ENCODE assay signal across 2 cellular contexts in genomic region chr6:143705564-143705963, GRCh38.
A peak's percentile ranks its signal among the peaks of the same experiment; 100 is the strongest.
TF ChIP-seq lines count a peak whose summit lies in the region.

No MANE protein-coding gene starts in this region.

TF ChIP-seq in HepG2, 621 proteins besides CTCF, POLR2A, EP300 and RAD21 (continues in another document):
- TF ChIP-seq PLSCR1 (CRISPR knock-in tag; IDR thresholded peaks at IDR 0.05; ENCODE audit: borderline replicate concordance) (no peak), HNF4A (CRISPR knock-in tag; IDR thresholded peaks at IDR 0.05) (peak; percentile 87), GZF1 (CRISPR knock-in tag; IDR thresholded peaks at IDR 0.05) (no peak), TERF1 (CRISPR knock-in tag; IDR thresholded peaks at IDR 0.05) (no peak), PBX2 (CRISPR knock-in tag; IDR thresholded peaks at IDR 0.05) (no peak), LBX2 (CRISPR knock-in tag; IDR thresholded peaks at IDR 0.05; ENCODE audit: borderline replicate concordance) (no peak), HMG20B (CRISPR knock-in tag; conservative IDR thresholded peaks at IDR 0.05) (no peak), ZNF660 (CRISPR knock-in tag; IDR thresholded peaks at IDR 0.05; ENCODE audit: borderline replicate concordance, low read depth) (no peak), TCF12 (IDR thresholded peaks at IDR 0.05) (no peak), TCF12 (CRISPR knock-in tag; IDR thresholded peaks at IDR 0.05) (no peak), ZNF782 (CRISPR knock-in tag; IDR thresholded peaks at IDR 0.05; ENCODE audit: borderline replicate concordance) (no peak), ZNF780A (CRISPR knock-in tag; IDR thresholded peaks at IDR 0.05) (no peak), KLF16 (CRISPR knock-in tag; IDR thresholded peaks at IDR 0.05) (no peak), TBP (CRISPR knock-in tag; IDR thresholded peaks at IDR 0.05) (no peak), HOXA5 (CRISPR knock-in tag; IDR thresholded peaks at IDR 0.05) (no peak), MIER3 (CRISPR knock-in tag; IDR thresholded peaks at IDR 0.05; ENCODE audit: borderline replicate concordance) (no peak), SSRP1 (CRISPR knock-in tag; IDR thresholded peaks at IDR 0.05) (no peak), FOXP4 (CRISPR knock-in tag; IDR thresholded peaks at IDR 0.05) (0 out of 2 replicates have a peak, but pooled peaks have one; percentile 7), ZNF746 (CRISPR knock-in tag; IDR thresholded peaks at IDR 0.05) (no peak), ZNF333 (CRISPR knock-in tag; IDR thresholded peaks at IDR 0.05; ENCODE audit: borderline replicate concordance) (no peak), CHD4 (IDR thresholded peaks at IDR 0.05; ENCODE audit: borderline replicate concordance, low read length) (no peak), ZNF317 (CRISPR knock-in tag; IDR thresholded peaks at IDR 0.05) (0 out of 2 replicates have a peak, but pooled peaks have one; percentile 54), MLX (CRISPR knock-in tag; IDR thresholded peaks at IDR 0.05) (no peak)

TF ChIP-seq in H1, 55 proteins besides CTCF, POLR2A, EP300 and RAD21:
- no peak for TF ChIP-seq KDM4A (IDR thresholded peaks at IDR 0.05; ENCODE audit: low read depth, low read length, severe bottlenecking)
- no peak for TF ChIP-seq SP1 (IDR thresholded peaks at IDR 0.05; ENCODE audit: low read depth, low read length)
- TF ChIP-seq EZH2 (IDR thresholded peaks at IDR 0.05; ENCODE audit: low read depth, low read length, severe bottlenecking): no peak
- no peak for TF ChIP-seq USF2 (IDR thresholded peaks at IDR 0.05; ENCODE audit: low read length)
- no peak for TF ChIP-seq KDM1A (IDR thresholded peaks at IDR 0.05; ENCODE audit: borderline replicate concordance, low read length)
- TF ChIP-seq TAF7 (optimal IDR thresholded peaks at IDR 0.05; ENCODE audit: borderline replicate concordance, low read depth, low read length): no peak
- TF ChIP-seq SP2 (IDR thresholded peaks at IDR 0.05; ENCODE audit: low read length): no peak
- TF ChIP-seq ASH2L (IDR thresholded peaks at IDR 0.05; ENCODE audit: low read length): no peak
- no peak for TF ChIP-seq SRF (IDR thresholded peaks at IDR 0.05; ENCODE audit: low read depth, low read length)
- TF ChIP-seq ATF2 (IDR thresholded peaks at IDR 0.05; ENCODE audit: low read length): no peak
